ENCODE assay signal across 17 cellular contexts in the genomic region with DNA sequence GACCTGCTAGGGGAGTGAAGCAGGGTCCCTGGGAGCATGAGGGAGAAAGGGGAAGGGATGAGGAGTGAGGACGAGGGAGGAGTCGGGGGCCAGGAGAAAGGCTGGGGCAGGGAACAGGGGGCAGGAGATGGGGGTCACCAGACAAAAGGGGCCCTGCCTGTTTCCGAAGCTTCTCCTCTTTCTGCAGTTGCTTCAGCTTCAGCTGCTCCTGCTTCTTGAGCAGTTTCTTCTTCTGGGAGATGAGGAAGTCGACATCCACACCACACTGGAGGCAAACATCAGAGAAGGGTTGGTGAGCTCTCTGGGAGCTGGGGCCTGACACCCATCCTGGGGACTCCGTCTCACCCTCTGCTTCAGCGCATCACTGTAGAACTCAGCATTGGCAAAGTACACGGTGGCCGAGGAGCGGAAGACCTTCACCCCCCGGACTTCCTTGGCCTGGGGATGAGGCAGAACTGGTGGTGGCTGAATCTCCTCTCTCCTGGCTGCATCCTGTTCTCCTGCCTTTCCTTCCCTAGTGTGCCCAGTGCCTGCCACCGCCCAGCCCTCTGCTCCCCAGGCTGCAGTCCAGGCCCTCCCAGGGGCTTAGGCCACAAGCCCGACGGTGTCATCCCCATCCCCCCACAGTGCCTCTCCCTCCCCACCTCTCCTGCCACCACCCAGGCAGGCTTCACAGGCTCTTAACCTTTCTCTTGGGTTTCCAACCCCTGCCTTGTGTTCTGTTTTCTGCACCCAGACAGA. TPM values are rescaled to one million over a fixed set of nuclear protein-coding genes. Genes with fewer than 3 reads are reported as not detected.
A peak's percentile ranks its signal among the peaks of the same experiment; 100 is the strongest.
DNase-seq lines count a peak whose midpoint lies in the region; ATAC-seq, FAIRE-seq and TF ChIP-seq lines count a peak whose summit lies in the region.
"Had no signal": no experiment of that assay in that cellular context is flagged by ENCODE, and none has a peak within 500 bp of the region (broad histone marks: within the 10 kb centered on the region; RNA-seq: fewer than 3 reads in every experiment).

No MANE protein-coding gene starts in this region.

- H3K4me3 ChIP-seq in bronchial epithelial cell (ENCODE audit: low read depth, low read length) = no peak overlapping the region
- H3K4me3 ChIP-seq: GM23338 had no signal

- peaks cover 0 to 5% of the 10 kb centered on the region in 2 donors for H3K36me3 Mint-ChIP-seq in activated naive CD4-positive, alpha-beta T cell treated with anti-CD3 and anti-CD28 coated beads, Interleukin-2, amount 50 U/mL, for 72 hours
- peaks cover 22% of the 10 kb centered on the region for H3K36me3 Mint-ChIP-seq in neural crest cell (ENCODE audit: low read depth)

- TF ChIP-seq CTCF in bronchial epithelial cell (IDR thresholded peaks at IDR 0.05; ENCODE audit: insufficient read depth, low read length, severe bottlenecking) = no peak
- no peak for TF ChIP-seq CTCF in neural crest cell (conservative IDR thresholded peaks at IDR 0.05)

- FAIRE-seq in bronchial epithelial cell (lab: Jason Lieb, UNC) = peak; percentile 18
- FAIRE-seq: A204.1, GM12891 had no signal

- DNase-seq in activated naive CD4-positive, alpha-beta T cell treated with anti-CD3 and anti-CD28 coated beads, Interleukin-2, amount 50 U/mL, for 72 hours (ENCODE audit: low spot score in 2 of 2) = no peak
- no peak for DNase-seq in activated naive CD4-positive, alpha-beta T cell (lab: John Stamatoyannopoulos, UW)
- peak; percentile 30 for DNase-seq in 8988T
- no peak for DNase-seq in bronchial epithelial cell (ENCODE audit: low read depth)
- DNase-seq in neural crest cell (ENCODE audit: low read depth, low spot score) = no peak
- DNase-seq: C1 segment of cervical spinal cord; CD4-positive, alpha-beta memory T cell; DMS79; H7 had no signal

- no peaks in the 10 kb centered on the region for H3K9me3 Mint-ChIP-seq in activated naive CD4-positive, alpha-beta T cell treated with anti-CD3 and anti-CD28 coated beads, Interleukin-2, amount 50 U/mL, for 72 hours
- no peaks in the 10 kb centered on the region for H3K9me3 Mint-ChIP-seq in neural crest cell
- H3K9me3 Mint-ChIP-seq: CD4-positive, alpha-beta memory T cell; GM23338 had no signal

- peak overlapping the region; percentile 7 to 38 for H3K27ac Mint-ChIP-seq in activated naive CD4-positive, alpha-beta T cell treated with anti-CD3 and anti-CD28 coated beads, Interleukin-2, amount 50 U/mL, for 72 hours
- peak overlapping the region; percentile 89 for H3K27ac Mint-ChIP-seq in neural crest cell (ENCODE audit: unreplicated experiment)
- H3K27ac Mint-ChIP-seq: B cell had no signal

- no peaks in the 10 kb centered on the region for H3K27me3 ChIP-seq in bronchial epithelial cell (ENCODE audit: control insufficient read depth, insufficient read depth, low read length)

- peaks cover 5% of the 10 kb centered on the region for H3K4me1 Mint-ChIP-seq in neural crest cell
- H3K4me1 Mint-ChIP-seq: B cell had no signal

- peaks cover 47% of the 10 kb centered on the region for H3K36me3 ChIP-seq in bronchial epithelial cell (ENCODE audit: control insufficient read depth, insufficient read depth, low read length)

- H3K4me3 Mint-ChIP-seq in neural crest cell = no peak overlapping the region
- H3K4me3 Mint-ChIP-seq: B cell; CD4-positive, alpha-beta memory T cell; GM23338 had no signal

- no peaks in the 10 kb centered on the region for H3K27me3 Mint-ChIP-seq in neural crest cell (ENCODE audit: low read depth)
- H3K27me3 Mint-ChIP-seq: B cell; CD4-positive, alpha-beta memory T cell had no signal

- ATAC-seq in activated naive CD4-positive, alpha-beta T cell treated with anti-CD3 and anti-CD28 coated beads, Interleukin-2, amount 50 U/mL, for 72 hours = no peak
- ATAC-seq in HG03095 (IDR thresholded peaks at IDR 0.05; ENCODE audit: unreplicated experiment) = no peak
- ATAC-seq in GM18867 (IDR thresholded peaks at IDR 0.05; ENCODE audit: unreplicated experiment) = no peak
- no peak for ATAC-seq in HG03520 (IDR thresholded peaks at IDR 0.05; ENCODE audit: unreplicated experiment)
- ATAC-seq: GM23338 had no signal

RNA-seq across cellular contexts. Expression of a gene that starts 6.8 kb away (rescaled TPM):
- 100 to 1,000 TPM in 1 of 2 donors, 10 to 100 TPM in 1; 38.3 to 110 TPM for total RNA-seq in activated naive CD4-positive, alpha-beta T cell treated with anti-CD3 and anti-CD28 coated beads, Interleukin-2, amount 50 U/mL, for 72 hours
- total RNA-seq in bronchial epithelial cell = 33.8 and 45.8 TPM in 2 replicates
- total RNA-seq in neural crest cell = 54.8 and 57.4 TPM in 2 replicates

RNA-seq across cellular contexts. Expression of a gene that starts 6.9 kb away (rescaled TPM):
- under 1 TPM in 1 of 2 donors, not detected in 1; 0.36 TPM for total RNA-seq in activated naive CD4-positive, alpha-beta T cell treated with anti-CD3 and anti-CD28 coated beads, Interleukin-2, amount 50 U/mL, for 72 hours
- total RNA-seq in bronchial epithelial cell (not detected in 2 replicates), neural crest cell (0.51 and 0.66 TPM in 2 replicates)
- total RNA-seq: B cell; CD4-positive, alpha-beta memory T cell; G401; GM23338; H7 had no signal

RNA-seq across cellular contexts. Expression of a gene that starts 19.0 kb away (rescaled TPM):
- total RNA-seq in activated naive CD4-positive, alpha-beta T cell treated with anti-CD3 and anti-CD28 coated beads, Interleukin-2, amount 50 U/mL, for 72 hours = 100 to 1,000 TPM; 257 to 269 TPM
- total RNA-seq in bronchial epithelial cell (473 and 946 TPM in 2 replicates), neural crest cell (288 and 297 TPM in 2 replicates)

RNA-seq across cellular contexts. Expression of a gene that starts 33.3 kb away (rescaled TPM):
- total RNA-seq in activated naive CD4-positive, alpha-beta T cell treated with anti-CD3 and anti-CD28 coated beads, Interleukin-2, amount 50 U/mL, for 72 hours = 1 to 10 TPM; 3.2 to 5.5 TPM
- total RNA-seq in bronchial epithelial cell (147 and 173 TPM in 2 replicates), neural crest cell (28.4 and 28.7 TPM in 2 replicates)

RNA-seq across cellular contexts. Expression of a gene that starts 34.2 kb away (rescaled TPM):
- 10 to 100 TPM; 12.6 to 13.1 TPM for total RNA-seq in activated naive CD4-positive, alpha-beta T cell treated with anti-CD3 and anti-CD28 coated beads, Interleukin-2, amount 50 U/mL, for 72 hours
- 1.0 and 1.1 TPM in 2 replicates for total RNA-seq in bronchial epithelial cell
- 26.5 and 27.2 TPM in 2 replicates for total RNA-seq in neural crest cell
